Comparison of ENCODE assay signal across 14 cellular contexts in genomic region chr11:66850235-66850587, GRCh38.
"Had no signal": no experiment of that assay in that cellular context is flagged by ENCODE, and none has a peak within 500 bp of the region (broad histone marks: within the 10 kb centered on the region; RNA-seq: fewer than 3 reads in every experiment).

No MANE protein-coding gene starts in this region.

- H3K27ac ChIP-seq: adrenal gland, cardiac muscle cell, esophagus muscularis mucosa, testis, upper lobe of left lung had no signal

- H3K27ac Mint-ChIP-seq: activated naive CD4-positive, alpha-beta T cell treated with anti-CD3 and anti-CD28 coated beads, Interleukin-2, amount 10 ng/mL, durations not matched to agents 7 days and 5 days had no signal

- H3K9me3 ChIP-seq: adrenal gland, esophagus muscularis mucosa, testis, upper lobe of left lung had no signal

- H3K27me3 ChIP-seq: adrenal gland, cardiac muscle cell, esophagus muscularis mucosa, testis, upper lobe of left lung had no signal

- H3K4me1 ChIP-seq: adrenal gland, testis had no signal

- DNase-seq: activated CD4-positive, alpha-beta T cell treated with anti-CD3 and anti-CD28 coated beads, Interleukin-2, amount 50 U/mL, for 4 hours; activated CD4-positive, CD25-positive, alpha-beta regulatory T cell; activated naive CD4-positive, alpha-beta T cell treated with anti-CD3 and anti-CD28 coated beads, Interleukin-2, amount 10 ng/mL, durations not matched to agents 7 days and 5 days; mesenchymal stem cell; stimulated activated CD4-positive, alpha-beta T cell treated with anti-CD3 and anti-CD28 coated beads, Interleukin-4, amount 100 ng/mL, for 24 hours; stimulated activated CD8-positive, alpha-beta memory T cell treated with anti-CD3 and anti-CD28 coated beads, Interleukin-4, amount 100 ng/mL, for 48 hours; stimulated activated naive CD8-positive, alpha-beta T cell treated with anti-CD3 and anti-CD28 coated beads, Interleukin-15, amount 100 ng/mL, for 72 hours; testis had no signal

- ATAC-seq: left lobe of liver; naive thymus-derived CD8-positive, alpha-beta T cell; stimulated activated naive CD8-positive, alpha-beta T cell treated with anti-CD3 and anti-CD28 coated beads, Interleukin-15, amount 100 ng/mL, for 72 hours had no signal

- H3K4me3 Mint-ChIP-seq: activated naive CD4-positive, alpha-beta T cell treated with anti-CD3 and anti-CD28 coated beads, Interleukin-2, amount 10 ng/mL, durations not matched to agents 7 days and 5 days; naive thymus-derived CD8-positive, alpha-beta T cell; stimulated activated naive CD8-positive, alpha-beta T cell treated with anti-CD3 and anti-CD28 coated beads, Interleukin-15, amount 100 ng/mL, for 72 hours had no signal

- H3K27me3 Mint-ChIP-seq: naive thymus-derived CD8-positive, alpha-beta T cell; stimulated activated naive CD8-positive, alpha-beta T cell treated with anti-CD3 and anti-CD28 coated beads, Interleukin-15, amount 100 ng/mL, for 72 hours had no signal

- H3K9me3 Mint-ChIP-seq: activated naive CD4-positive, alpha-beta T cell treated with anti-CD3 and anti-CD28 coated beads, Interleukin-2, amount 10 ng/mL, durations not matched to agents 7 days and 5 days; naive thymus-derived CD8-positive, alpha-beta T cell; stimulated activated naive CD8-positive, alpha-beta T cell treated with anti-CD3 and anti-CD28 coated beads, Interleukin-15, amount 100 ng/mL, for 72 hours had no signal

- H3K4me3 ChIP-seq: adrenal gland, cardiac muscle cell, esophagus muscularis mucosa, testis, upper lobe of left lung had no signal
